Comparison of ENCODE assay signal across 11 cellular contexts in the genomic region with DNA sequence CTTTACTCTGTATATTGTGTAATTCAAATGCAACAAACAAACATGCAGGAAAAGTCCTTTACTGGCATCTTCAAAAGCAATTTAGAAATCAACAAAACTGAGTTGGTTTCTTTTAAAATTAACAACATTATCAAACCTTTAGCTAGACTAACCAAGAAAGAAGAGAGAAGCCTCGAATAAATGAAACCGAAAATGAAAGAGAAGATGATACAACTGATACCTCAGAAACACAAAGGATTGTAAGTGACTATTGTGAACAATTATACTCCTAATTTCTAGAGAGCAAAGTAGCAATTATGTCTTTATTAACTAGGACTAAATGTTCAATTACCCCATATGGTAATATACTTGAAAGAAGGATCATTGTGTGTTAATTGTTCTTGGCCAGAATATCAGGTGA.
A peak's percentile ranks its signal among the peaks of the same experiment; 100 is the strongest.
DNase-seq lines count a peak whose midpoint lies in the region; ATAC-seq, FAIRE-seq and TF ChIP-seq lines count a peak whose summit lies in the region.
"Had no signal": no experiment of that assay in that cellular context is flagged by ENCODE, and none has a peak within 500 bp of the region (broad histone marks: within the 10 kb centered on the region; RNA-seq: fewer than 3 reads in every experiment).

No MANE protein-coding gene starts in this region.

- ATAC-seq in GM19467 (IDR thresholded peaks at IDR 0.05; ENCODE audit: unreplicated experiment) (peak; percentile 87), HG03378 (IDR thresholded peaks at IDR 0.05; ENCODE audit: unreplicated experiment) (peak; percentile 66)

- TF ChIP-seq CTCF in GM12865 (IDR thresholded peaks at IDR 0.05; ENCODE audit: insufficient read depth, low read depth, low read length, missing control alignments) (no peak), GM10248 (IDR thresholded peaks at IDR 0.05; ENCODE audit: control extremely low read depth, extremely low read depth, low read depth, missing control alignments) (no peak)

- DNase-seq in GM12865 (ENCODE audit: low read depth) (no peak), erythroblast (lab: John Stamatoyannopoulos, UW) (no peak), GM10248 (ENCODE audit: extremely low spot score) (no peak), NCI-H2227 treated with DMSO at 0.1 percent for 48 hours (lab: John Stamatoyannopoulos, UW) (no peak)
- DNase-seq in stimulated activated CD4-positive, alpha-beta T cell treated with anti-CD3 and anti-CD28 coated beads, Interleukin-15, amount 100 ng/mL, for 24 hours: no peak
- DNase-seq: DND-41, NCI-H526 treated with DMSO at 0.1 percent for 48 hours, thyroid gland had no signal

- POLR2A ChIA-PET in GM10248 (lab: Yijun Ruan, JAX): no interaction called here

- no peak for TF ChIP-seq POLR2A in erythroblast (IDR thresholded peaks at IDR 0.05; ENCODE audit: low read length)

- CTCF ChIA-PET in GM10248 (lab: Yijun Ruan, JAX): interaction anchor here (1.3 to 1.4 kb wide), 2 partner anchors 17 to 55 kb away, joined by 4 read pairs; no protein-coding TSS in a partner anchor

- peak overlapping the region; percentile 18; the same call in 1 of the 2 replicates for H3K4me3 ChIP-seq in GM12865 (ENCODE audit: low read depth, low read length)
- H3K4me3 ChIP-seq: thyroid gland had no signal

- FAIRE-seq in colon (lab: Jason Lieb, UNC): peak; percentile 45
